8 cellular contexts compared by ENCODE assay signal in genomic region chr2:238864207-238865014, GRCh38. TPM values are rescaled to one million over a fixed set of nuclear protein-coding genes. Genes with fewer than 3 reads are reported as not detected.
DNase-seq lines count a peak whose midpoint lies in the region; ATAC-seq and TF ChIP-seq lines count a peak whose summit lies in the region.

No MANE protein-coding gene starts in this region.

- H3K4me3 ChIP-seq in brain microvascular endothelial cell (ENCODE audit: low read depth, low read length): peak overlapping the region; percentile 5

- DNase-seq in G401 (ENCODE audit: low spot score): peak; percentile 28
- peak; percentile 72 for DNase-seq in NCI-H345 (lab: John Stamatoyannopoulos, UW)
- DNase-seq in brain microvascular endothelial cell: peak; percentile 99
- DNase-seq in left colon: peak; percentile 80 to 92
- DNase-seq in stimulated activated CD4-positive, alpha-beta T cell treated with anti-CD3 and anti-CD28 coated beads, Interleukin-2, amount 100 ng/mL, for 48 hours: peak; percentile 20 to 48
- DNase-seq in NCI-H2227 treated with DMSO at 0.1 percent for 48 hours (lab: John Stamatoyannopoulos, UW): no peak

- intact Hi-C loops in left colon (cut with DNase I, micrococcal nuclease): no loop called here

- peak overlapping the region; percentile 78 for H3K27ac ChIP-seq in brain microvascular endothelial cell

- in situ Hi-C loops in G401 (cut with HindIII; ENCODE audit: low sequenced_read_pairs) (no loop called here), brain microvascular endothelial cell (cut with HindIII; ENCODE audit: low pct_ligation_motif_present, low sequenced_read_pairs) (no loop called here)

- TF ChIP-seq CTCF in brain microvascular endothelial cell (IDR thresholded peaks at IDR 0.05; ENCODE audit: low read depth, low read length, missing control alignments): no peak

- H3K36me3 ChIP-seq in brain microvascular endothelial cell (replicated peaks): no peaks in the 10 kb centered on the region

- ATAC-seq in left colon (peak; percentile 99), HG03045 (IDR thresholded peaks at IDR 0.05; ENCODE audit: unreplicated experiment) (no peak), HG02588 (IDR thresholded peaks at IDR 0.05; ENCODE audit: unreplicated experiment) (no peak)

- H3K27me3 ChIP-seq in brain microvascular endothelial cell (replicated peaks): no peaks in the 10 kb centered on the region

RNA-seq across cellular contexts. Expression of gene TWIST2, which starts 16.5 kb away (rescaled TPM):
- total RNA-seq in G401 (2014; rRNA removed; shearing (Covaris generic)): 17.1 and 33.3 TPM in 2 replicates
- total RNA-seq in left colon: 1 to 10 TPM; 1.7 to 4.2 TPM
